ENCODE assay signal across 17 cellular contexts in the genomic region with DNA sequence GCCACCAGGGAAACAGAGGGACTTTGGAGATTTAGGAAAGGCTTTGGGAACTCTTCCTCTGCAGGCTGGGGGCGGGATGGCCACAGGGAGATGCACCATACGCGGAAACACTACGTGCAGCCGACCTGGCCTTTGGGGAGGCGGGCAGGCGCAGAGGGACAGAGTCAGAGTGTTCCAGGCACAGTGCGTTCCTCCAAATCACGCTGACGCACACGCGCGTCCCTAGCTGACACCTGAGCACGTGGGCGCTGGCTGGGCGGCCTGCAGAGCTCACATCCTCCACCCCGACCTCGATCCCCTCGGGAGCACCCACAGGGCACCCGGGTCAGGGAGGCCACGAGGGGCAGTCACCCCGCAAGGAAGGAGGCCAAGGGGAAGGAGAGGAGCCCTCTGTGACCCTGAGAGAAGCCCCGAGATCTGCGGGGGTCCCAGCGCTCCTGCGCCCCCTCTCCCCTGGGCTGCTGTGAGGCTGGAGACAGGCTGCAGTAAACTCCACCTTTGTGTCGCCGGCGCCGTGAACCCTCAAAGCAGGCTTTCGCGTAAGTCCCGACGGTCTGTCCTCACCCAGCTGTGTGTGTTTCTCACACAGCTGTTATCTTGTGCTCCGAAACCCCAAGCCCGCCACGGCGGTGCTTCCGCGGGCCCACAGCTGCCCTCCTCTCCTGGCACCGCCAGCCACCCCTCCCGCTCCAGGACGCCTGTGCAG.
DNase-seq lines count a peak whose midpoint lies in the region; ATAC-seq, FAIRE-seq and TF ChIP-seq lines count a peak whose summit lies in the region.
"Had no signal": no experiment of that assay in that cellular context is flagged by ENCODE, and none has a peak within 500 bp of the region (broad histone marks: within the 10 kb centered on the region; RNA-seq: fewer than 3 reads in every experiment).

No MANE protein-coding gene starts in this region.

- H3K36me3 ChIP-seq in H1 (ENCODE audit: control insufficient read depth in 2 of 4, insufficient read depth in 4 of 4, low read length in 3 of 4) (no peaks in the 10 kb centered on the region), osteoblast (ENCODE audit: insufficient read depth, low read length) (no peaks in the 10 kb centered on the region)
- H3K36me3 ChIP-seq: BLaER1 treated with 17β-estradiol and CSF1 and Interleukin-3, amounts not matched to agents 10 nM and 100 nM; HAP-1 had no signal

- peak overlapping the region; percentile 62 for H3K18ac ChIP-seq in H9 (ENCODE audit: insufficient read length, low read depth, low read length)
- H3K18ac ChIP-seq in H1 (ENCODE audit: extremely low read depth, low read length), result no peak overlapping the region

- no peak overlapping the region for H2BK120ac ChIP-seq in H9 (ENCODE audit: low read depth, low read length, poor library complexity, severe bottlenecking)
- H2BK120ac ChIP-seq in H1 (replicated peaks; ENCODE audit: low read depth, low read length), result no peak overlapping the region

- H3K56ac ChIP-seq in H9 (ENCODE audit: insufficient read length, low read depth, low read length), result no peak overlapping the region
- H3K56ac ChIP-seq in H1 (replicated peaks; ENCODE audit: insufficient read length, low read depth, low read length), result no peak overlapping the region

- DNase-seq in GM12865 (ENCODE audit: low read depth), result peak; percentile 16
- DNase-seq in H9, result no peak
- DNase-seq in H1 (ENCODE audit: low read depth in 1 of 2, low spot score in 2 of 2), result peak in 1 of 2 experiments; percentile 47
- peak; percentile 26 for DNase-seq in osteoblast (ENCODE audit: insufficient read length, low spot score, missing footprints)
- no peak for DNase-seq in chondrocyte (ENCODE audit: low spot score)
- DNase-seq: 8988T; CD4-positive, CD25-positive, alpha-beta regulatory T cell; DMS53; GF-D8 had no signal

- H3K27me3 Mint-ChIP-seq in H9 (ENCODE audit: low read depth) (no peaks in the 10 kb centered on the region), chondrocyte (ENCODE audit: low read depth) (no peaks in the 10 kb centered on the region)
- H3K27me3 Mint-ChIP-seq: CD4-positive, CD25-positive, alpha-beta regulatory T cell had no signal

- H3K4me2 ChIP-seq in H9 (ENCODE audit: insufficient read depth, insufficient read length, low read length) (no peak overlapping the region), H1 (ENCODE audit: insufficient read depth in 1 of 2, low read depth in 2 of 2, low read length in 2 of 2) (no peak overlapping the region), osteoblast (ENCODE audit: insufficient read depth, low read length) (no peak overlapping the region)
- H3K4me2 ChIP-seq: BLaER1 treated with 17β-estradiol and CSF1 and Interleukin-3, amounts not matched to agents 10 nM and 100 nM had no signal

- H3K79me1 ChIP-seq in H9 (ENCODE audit: insufficient read depth, low read depth, low read length, poor library complexity, severe bottlenecking), result no peaks in the 10 kb centered on the region
- H3K79me1 ChIP-seq in H1 (ENCODE audit: low read depth, low read length), result no peaks in the 10 kb centered on the region

- no peak overlapping the region for H2BK15ac ChIP-seq in H9 (ENCODE audit: low read depth, low read length)
- H2BK15ac ChIP-seq in H1 (ENCODE audit: low read length), result no peak overlapping the region

- H4K8ac ChIP-seq in H9 (replicated peaks; ENCODE audit: insufficient read length, low read depth, low read length), result no peak overlapping the region
- H4K8ac ChIP-seq in H1 (ENCODE audit: extremely low read depth, insufficient read depth, low read length), result peak overlapping the region; percentile 43

- H3K27me3 ChIP-seq in H9 (ENCODE audit: insufficient read depth, low read length) (no peaks in the 10 kb centered on the region), H1 (replicated peaks in 1 of 4; ENCODE audit: control insufficient read depth in 3 of 4, extremely low read depth in 1 of 4, insufficient read depth in 3 of 4, low read length in 3 of 4) (no peaks in the 10 kb centered on the region; a peak in 1 of 7 replicates), osteoblast (ENCODE audit: insufficient read depth, low read length) (no peaks in the 10 kb centered on the region)
- H3K27me3 ChIP-seq: BLaER1 treated with 17β-estradiol and CSF1 and Interleukin-3, amounts not matched to agents 10 nM and 100 nM had no signal

- H3K36me3 Mint-ChIP-seq in H9 (ENCODE audit: insufficient read depth in 1 of 3, low read depth in 3 of 3), result peaks cover 2 to 7% (median 3%) of the 10 kb centered on the region in 3 experiments; a peak in 5 of 7 replicates
- no peaks in the 10 kb centered on the region for H3K36me3 Mint-ChIP-seq in chondrocyte (ENCODE audit: low read depth)
- H3K36me3 Mint-ChIP-seq: CD4-positive, CD25-positive, alpha-beta regulatory T cell had no signal

- ATAC-seq in HG03442 (IDR thresholded peaks at IDR 0.05; ENCODE audit: unreplicated experiment), result no peak
- no peak for ATAC-seq in HG03045 (IDR thresholded peaks at IDR 0.05; ENCODE audit: unreplicated experiment)
- ATAC-seq in GM21390 (IDR thresholded peaks at IDR 0.05; ENCODE audit: unreplicated experiment), result no peak
- ATAC-seq: HepG2 had no signal

- H2BK5ac ChIP-seq in H9 (ENCODE audit: insufficient read length, low read length) (no peak overlapping the region), H1 (ENCODE audit: low read depth, low read length) (no peak overlapping the region)

- H3K9me3 ChIP-seq in H9 (ENCODE audit: control insufficient read depth, low read depth, low read length) (no peaks in the 10 kb centered on the region), H1 (ENCODE audit: insufficient read depth in 2 of 2, low read depth in 1 of 2, low read length in 1 of 2) (peaks cover 0 to 3% of the 10 kb centered on the region in 2 experiments; a peak in 2 of 4 replicates), osteoblast (ENCODE audit: low read depth, low read length) (no peaks in the 10 kb centered on the region)
- H3K9me3 ChIP-seq: HAP-1 had no signal

- WGBS in H9 (ENCODE audit: extremely low coverage, insufficient read length, low lambda C conversion rate), result no CpG with 5 or more reads among the region's 43 CpGs
- WGBS in H1 (ENCODE audit: extremely low coverage in 1 of 2, insufficient coverage in 1 of 2, insufficient read length in 1 of 2, insufficient replicate concordance in 2 of 2, low coverage in 1 of 2, low lambda C conversion rate in 2 of 2, missing lambda C conversion rate in 1 of 2), 2 experiments, result 95% methylated on average over 20 of the region's 43 CpGs; no CpG with 5 or more reads in 1 of the 2 experiments

- H2AK5ac ChIP-seq in H9 (ENCODE audit: insufficient read length, low read length), result no peak overlapping the region
- H2AK5ac ChIP-seq in H1 (ENCODE audit: low read depth, low read length), result no peak overlapping the region

- no peak for FAIRE-seq in H1 (lab: Jason Lieb, UNC)
- FAIRE-seq: GM12891, HepG2, HTR-8/SVneo had no signal

- no peak for TF ChIP-seq RAD21 in H1 (IDR thresholded peaks at IDR 0.05 in 1 of 2, conservative IDR thresholded peaks at IDR 0.05 in 1 of 2; ENCODE audit: low read depth in 2 of 2, low read length in 2 of 2)

- H3K23ac ChIP-seq in H9 (ENCODE audit: insufficient read length, low read depth, low read length) (no peak overlapping the region), H1 (ENCODE audit: insufficient read length) (no peak overlapping the region)

- H3K4ac ChIP-seq in H9 (ENCODE audit: low read depth, low read length) (no peak overlapping the region), H1 (replicated peaks; ENCODE audit: insufficient read length, low read depth, low read length) (no peak overlapping the region)

- H3K9me3 Mint-ChIP-seq in H9 (peaks cover 6 to 7% of the 10 kb centered on the region in 2 experiments), chondrocyte (ENCODE audit: low read depth) (peaks cover 2% of the 10 kb centered on the region)

- H3K4me3 ChIP-seq in GM12865 (ENCODE audit: low read depth, low read length) (no peak overlapping the region), H1 (ENCODE audit: extremely low read depth in 1 of 4, insufficient read depth in 2 of 4, low read depth in 3 of 4, low read length in 4 of 4) (no peak overlapping the region), osteoblast (ENCODE audit: insufficient read depth, low read length) (no peak overlapping the region)
- H3K4me3 ChIP-seq: BLaER1 treated with 17β-estradiol and CSF1 and Interleukin-3, amounts not matched to agents 10 nM and 100 nM; HAP-1 had no signal

- no peak for TF ChIP-seq POLR2A in H1 (IDR thresholded peaks at IDR 0.05; ENCODE audit: control extremely low read depth in 1 of 2, low read depth in 2 of 2, low read length in 2 of 2)

- H3K27ac Mint-ChIP-seq in H9, result 0 out of 7 replicates have a peak overlapping the region, but pooled peaks of 1 of the 3 experiments have one; percentile 34
- no peak overlapping the region for H3K27ac Mint-ChIP-seq in chondrocyte (ENCODE audit: unreplicated experiment)
- H3K27ac Mint-ChIP-seq: CD4-positive, CD25-positive, alpha-beta regulatory T cell had no signal

- H3K9ac ChIP-seq in H9 (ENCODE audit: extremely low read depth, insufficient read length, low read length) (no peak overlapping the region), H1 (replicated peaks in 1 of 4; ENCODE audit: extremely low read depth in 1 of 4, low read depth in 3 of 4, low read length in 3 of 4) (no peak overlapping the region)
- H3K9ac ChIP-seq: BLaER1 treated with 17β-estradiol and CSF1 and Interleukin-3, amounts not matched to agents 10 nM and 100 nM had no signal

- H3K4me1 ChIP-seq in H9 (ENCODE audit: insufficient read depth, low read length) (peaks cover 3% of the 10 kb centered on the region; the same call in 1 of the 2 replicates), H1 (replicated peaks in 1 of 4; ENCODE audit: control insufficient read depth in 3 of 4, insufficient read depth in 4 of 4, low read length in 3 of 4) (no peaks in the 10 kb centered on the region; a peak in 2 of 7 replicates), osteoblast (ENCODE audit: insufficient read depth, low read length) (no peaks in the 10 kb centered on the region)
- H3K4me1 ChIP-seq: BLaER1 treated with 17β-estradiol and CSF1 and Interleukin-3, amounts not matched to agents 10 nM and 100 nM; HAP-1 had no signal

- CTCF ChIA-PET in H1 (lab: Charles Lee; ENCODE audit: partially characterized antibody), result no interaction called here

- H4K20me1 ChIP-seq in H9 (ENCODE audit: control insufficient read depth, insufficient read depth, insufficient read length) (no peaks in the 10 kb centered on the region), H1 (replicated peaks in 1 of 2; ENCODE audit: control insufficient read depth in 1 of 2, insufficient read depth in 2 of 2, low read length in 2 of 2) (no peaks in the 10 kb centered on the region), osteoblast (ENCODE audit: insufficient read depth, low read length) (no peaks in the 10 kb centered on the region)
- H4K20me1 ChIP-seq: BLaER1 treated with 17β-estradiol and CSF1 and Interleukin-3, amounts not matched to agents 10 nM and 100 nM had no signal

- H3T11ph ChIP-seq in H9 (ENCODE audit: low read length), result no peak overlapping the region

- H3K4me3 Mint-ChIP-seq in H9 (no peak overlapping the region), chondrocyte (ENCODE audit: unreplicated experiment) (no peak overlapping the region)
- H3K4me3 Mint-ChIP-seq: CD4-positive, CD25-positive, alpha-beta regulatory T cell had no signal

- TF ChIP-seq EP300 in H1 (IDR thresholded peaks at IDR 0.05; ENCODE audit: borderline replicate concordance in 1 of 2, low read depth in 2 of 2, low read length in 2 of 2), result no peak

- H4K91ac ChIP-seq in H9 (ENCODE audit: insufficient read length, low read depth, low read length) (no peak overlapping the region), H1 (replicated peaks; ENCODE audit: insufficient read length, low read length) (no peak overlapping the region)

- H3K79me2 ChIP-seq in H9 (ENCODE audit: insufficient read depth, low read length) (no peaks in the 10 kb centered on the region), H1 (ENCODE audit: control insufficient read depth in 1 of 2, insufficient read depth in 2 of 2, low read length in 2 of 2) (no peaks in the 10 kb centered on the region), osteoblast (ENCODE audit: insufficient read depth, low read length) (no peaks in the 10 kb centered on the region)

- H3K27ac ChIP-seq in H9 (ENCODE audit: insufficient read length, low read depth, low read length), result no peak overlapping the region
- no peak overlapping the region for H3K27ac ChIP-seq in H1 (ENCODE audit: low read depth, low read length)
- no peak overlapping the region for H3K27ac ChIP-seq in osteoblast (ENCODE audit: low read depth, low read length)
- H3K27ac ChIP-seq: BLaER1 treated with 17β-estradiol and CSF1 and Interleukin-3, amounts not matched to agents 10 nM and 100 nM had no signal

- no peak overlapping the region for H2AFZ ChIP-seq in H9 (ENCODE audit: low read length)
- peak overlapping the region; percentile 74; the same call in 1 of the 2 replicates for H2AFZ ChIP-seq in H1 (ENCODE audit: low read length)
- no peak overlapping the region for H2AFZ ChIP-seq in osteoblast (ENCODE audit: low read length)

- H2BK12ac ChIP-seq in H9 (ENCODE audit: insufficient read length, low read depth, low read length) (no peak overlapping the region), H1 (ENCODE audit: low read depth, low read length) (no peak overlapping the region)

- H3K4me1 Mint-ChIP-seq in H9 (peaks cover 10 to 13% of the 10 kb centered on the region in 2 experiments), chondrocyte (ENCODE audit: low read depth) (no peaks in the 10 kb centered on the region)
- H3K4me1 Mint-ChIP-seq: CD4-positive, CD25-positive, alpha-beta regulatory T cell had no signal

- H3K14ac ChIP-seq in H9 (ENCODE audit: insufficient read depth, low read length), result peak overlapping the region; percentile 11; the same call in 1 of the 2 replicates
- no peak overlapping the region for H3K14ac ChIP-seq in H1 (ENCODE audit: insufficient read length)

- TF ChIP-seq CTCF in GM12865 (IDR thresholded peaks at IDR 0.05; ENCODE audit: insufficient read depth, low read depth, low read length, missing control alignments) (no peak), H9 (conservative IDR thresholded peaks at IDR 0.05) (no peak), H1 (IDR thresholded peaks at IDR 0.05; ENCODE audit: control extremely low read depth in 1 of 3, insufficient read depth in 1 of 3, low read depth in 1 of 3, low read length in 3 of 3) (no peak), osteoblast (IDR thresholded peaks at IDR 0.05; ENCODE audit: extremely low read depth, low read depth, low read length) (no peak), chondrocyte (IDR thresholded peaks at IDR 0.05) (no peak)

- H3K23me2 ChIP-seq in H9 (ENCODE audit: insufficient read length, low read depth, low read length, poor library complexity, severe bottlenecking) (no peaks in the 10 kb centered on the region), H1 (ENCODE audit: low read depth, low read length) (no peaks in the 10 kb centered on the region)

- H2BK20ac ChIP-seq in H9 (ENCODE audit: low read depth, low read length, poor library complexity, severe bottlenecking) (no peak overlapping the region), H1 (ENCODE audit: low read length) (no peak overlapping the region)

- H4K5ac ChIP-seq in H9 (ENCODE audit: insufficient read length, low read depth, low read length), result no peak overlapping the region
- H4K5ac ChIP-seq in H1 (ENCODE audit: insufficient read length, low read depth, low read length), result no peak overlapping the region

- POLR2A ChIA-PET in H1 (lab: Charles Lee; ENCODE audit: partially characterized antibody), result no interaction called here

Comparison
In these comparisons a context has a peak if more than half of its experiments do, and no peak if none do; other contexts are left out.
1. DNase-seq: peak in GM12865 (single experiment) and osteoblast (single experiment); none in H9 (single experiment) and chondrocyte (single experiment).